ENCODE assay signal across 13 cellular contexts in genomic region chr6:55918639-55919038, GRCh38. TPM values are rescaled to one million over a fixed set of nuclear protein-coding genes. Genes with fewer than 3 reads are reported as not detected.
DNase-seq lines count a peak whose midpoint lies in the region; ATAC-seq and TF ChIP-seq lines count a peak whose summit lies in the region.
"Had no signal": no experiment of that assay in that cellular context is flagged by ENCODE, and none has a peak within 500 bp of the region (broad histone marks: within the 10 kb centered on the region; RNA-seq: fewer than 3 reads in every experiment).

No MANE protein-coding gene starts in this region.

- no peak for TF ChIP-seq CTCF in choroid plexus epithelial cell (conservative IDR thresholded peaks at IDR 0.05; ENCODE audit: low read depth, low read length)

- no peak overlapping the region for H3K4me3 ChIP-seq in choroid plexus epithelial cell (ENCODE audit: low read depth, low read length)
- H3K4me3 ChIP-seq: upper lobe of right lung had no signal

- DNase-seq in AG08396 (ENCODE audit: low spot score), result peak; percentile 16
- peak; percentile 74 for DNase-seq in NCI-H226
- peak; percentile 65 for DNase-seq in choroid plexus epithelial cell (ENCODE audit: low read depth)
- peak; percentile 21 for DNase-seq in myocyte (ENCODE audit: low read depth)
- no peak for DNase-seq in NCI-H774 (lab: John Stamatoyannopoulos, UW)
- no peak for DNase-seq in NK-92 treated with Interleukin-12 subunit alpha and Interleukin-12 subunit beta, amount 100 ng/mL, for 24 hours (lab: John Stamatoyannopoulos, UW)
- DNase-seq: activated CD8-positive, alpha-beta memory T cell treated with anti-CD3 and anti-CD28 coated beads, Interleukin-2, amount 10 ng/mL, durations not matched to agents 7 days and 5 days; NCI-H1092 treated with DMSO at 0.1 percent for 48 hours; NCI-H748 treated with DMSO at 0.1 percent for 48 hours; RPMI8226; upper lobe of right lung had no signal

- ATAC-seq in GM21447 (IDR thresholded peaks at IDR 0.05; ENCODE audit: unreplicated experiment), result no peak
- ATAC-seq in GM19463 (IDR thresholded peaks at IDR 0.05; ENCODE audit: unreplicated experiment), result no peak
- ATAC-seq: activated CD8-positive, alpha-beta memory T cell treated with anti-CD3 and anti-CD28 coated beads, Interleukin-2, amount 10 ng/mL, durations not matched to agents 7 days and 5 days; upper lobe of right lung had no signal

RNA-seq across cellular contexts. Expression of gene BMP5, which starts 43.2 kb away (rescaled TPM):
- not detected in 2 replicates for total RNA-seq in myocyte
- polyA plus RNA-seq in myocyte (2012), result not detected
- total RNA-seq: activated CD8-positive, alpha-beta memory T cell treated with anti-CD3 and anti-CD28 coated beads, Interleukin-2, amount 10 ng/mL, durations not matched to agents 7 days and 5 days had no signal

Comparison
In these comparisons a context has a peak if more than half of its experiments do, and no peak if none do; other contexts are left out.
1. DNase-seq: peak in AG08396 (single experiment), NCI-H226 (single experiment), choroid plexus epithelial cell (single experiment) and myocyte (single experiment); none in NCI-H774 (single experiment) and NK-92 treated with Interleukin-12 subunit alpha and Interleukin-12 subunit beta, amount 100 ng/mL, for 24 hours (single experiment).